ENCODE assay signal across 20 cellular contexts in genomic region chr17:79538291-79538690, GRCh38.
DNase-seq lines count a peak whose midpoint lies in the region; ATAC-seq, FAIRE-seq and TF ChIP-seq lines count a peak whose summit lies in the region.
"Had no signal": no experiment of that assay in that cellular context is flagged by ENCODE, and none has a peak within 500 bp of the region (broad histone marks: within the 10 kb centered on the region; RNA-seq: fewer than 3 reads in every experiment).

No MANE protein-coding gene starts in this region.

- POLR2A ChIA-PET in activated CD8-positive, alpha-beta T cell treated with anti-CD3 and anti-CD28 coated beads, Interleukin-2, amount 10 ng/mL, durations not matched to agents 7 days and 5 days (lab: Charles Lee), result no interaction called here
- POLR2A ChIA-PET in activated CD8-positive, alpha-beta T cell treated with anti-CD3 and anti-CD28 coated beads for 36 hours (lab: Charles Lee), result no interaction called here

- H3K27ac ChIP-seq in kidney (ENCODE audit: low read depth in 2 of 2, low read length in 2 of 2) (no peak overlapping the region), osteoblast (ENCODE audit: low read depth, low read length) (no peak overlapping the region), aorta (ENCODE audit: low read depth in 1 of 2, low read length in 2 of 2) (no peak overlapping the region), GM23248 (no peak overlapping the region)
- H3K27ac ChIP-seq: 22Rv1 had no signal

- no peak for FAIRE-seq in kidney (lab: Jason Lieb, UNC)
- FAIRE-seq: A204.1, G401.6, H1 had no signal

- no peak for ATAC-seq in activated CD8-positive, alpha-beta T cell treated with anti-CD3 and anti-CD28 coated beads, Interleukin-2, amount 10 ng/mL, durations not matched to agents 7 days and 5 days
- no peak for ATAC-seq in activated CD8-positive, alpha-beta T cell treated with anti-CD3 and anti-CD28 coated beads for 36 hours
- ATAC-seq in aorta (ENCODE audit: low FRiP score), result no peak
- no peak for ATAC-seq in HG02623 (IDR thresholded peaks at IDR 0.05; ENCODE audit: unreplicated experiment)

- H3K79me2 ChIP-seq in osteoblast (ENCODE audit: insufficient read depth, low read length), result no peaks in the 10 kb centered on the region
- no peaks in the 10 kb centered on the region for H3K79me2 ChIP-seq in GM23248 (ENCODE audit: insufficient read depth)

- no peaks in the 10 kb centered on the region for H3F3A ChIP-seq in GM23248 (ENCODE audit: insufficient read depth)

- H3K4me2 ChIP-seq in osteoblast (ENCODE audit: insufficient read depth, low read length), result no peak overlapping the region
- no peak overlapping the region for H3K4me2 ChIP-seq in GM23248 (ENCODE audit: unreplicated experiment)

- H3K9me3 ChIP-seq in kidney (ENCODE audit: control insufficient read depth in 1 of 2, low read length in 2 of 2), result no peaks in the 10 kb centered on the region
- H3K9me3 ChIP-seq in osteoblast (ENCODE audit: low read depth, low read length), result no peaks in the 10 kb centered on the region
- H3K9me3 ChIP-seq in aorta (ENCODE audit: control insufficient read depth, low read length), result no peaks in the 10 kb centered on the region
- H3K9me3 ChIP-seq in GM23248 (ENCODE audit: low read depth), result no peaks in the 10 kb centered on the region

- no peak overlapping the region for H3K4me3 Mint-ChIP-seq in activated CD8-positive, alpha-beta T cell treated with anti-CD3 and anti-CD28 coated beads, Interleukin-2, amount 10 ng/mL, durations not matched to agents 7 days and 5 days
- H3K4me3 Mint-ChIP-seq in activated CD8-positive, alpha-beta T cell treated with anti-CD3 and anti-CD28 coated beads for 36 hours, result no peak overlapping the region
- H3K4me3 Mint-ChIP-seq: B cell; CD4-positive, alpha-beta memory T cell had no signal

- no peaks in the 10 kb centered on the region for H3K9me2 ChIP-seq in GM23248 (ENCODE audit: insufficient read depth)

- H3K4me1 ChIP-seq in kidney (ENCODE audit: control insufficient read depth in 1 of 2, insufficient read depth in 1 of 2, low read depth in 1 of 2, low read length in 2 of 2) (no peaks in the 10 kb centered on the region), osteoblast (ENCODE audit: insufficient read depth, low read length) (no peaks in the 10 kb centered on the region), aorta (ENCODE audit: control insufficient read depth in 1 of 2, insufficient read depth in 2 of 2, low read length in 2 of 2) (no peaks in the 10 kb centered on the region), GM23248 (ENCODE audit: insufficient read depth) (no peaks in the 10 kb centered on the region)

- peak overlapping the region; percentile 18 for H3K27ac Mint-ChIP-seq in activated CD8-positive, alpha-beta T cell treated with anti-CD3 and anti-CD28 coated beads, Interleukin-2, amount 10 ng/mL, durations not matched to agents 7 days and 5 days
- no peak overlapping the region for H3K27ac Mint-ChIP-seq in activated CD8-positive, alpha-beta T cell treated with anti-CD3 and anti-CD28 coated beads for 36 hours
- H3K27ac Mint-ChIP-seq: B cell had no signal

- H3K36me3 ChIP-seq in kidney (ENCODE audit: control insufficient read depth in 1 of 2, insufficient read depth in 2 of 2, low read length in 2 of 2) (no peaks in the 10 kb centered on the region), osteoblast (ENCODE audit: insufficient read depth, low read length) (no peaks in the 10 kb centered on the region), aorta (ENCODE audit: control insufficient read depth in 1 of 2, insufficient read depth in 2 of 2, low read length in 1 of 2) (no peaks in the 10 kb centered on the region), GM23248 (ENCODE audit: low read depth) (no peaks in the 10 kb centered on the region)

- no peaks in the 10 kb centered on the region for H3K36me3 Mint-ChIP-seq in activated CD8-positive, alpha-beta T cell treated with anti-CD3 and anti-CD28 coated beads, Interleukin-2, amount 10 ng/mL, durations not matched to agents 7 days and 5 days (ENCODE audit: low read depth)
- no peaks in the 10 kb centered on the region for H3K36me3 Mint-ChIP-seq in activated CD8-positive, alpha-beta T cell treated with anti-CD3 and anti-CD28 coated beads for 36 hours (ENCODE audit: low read depth)
- H3K36me3 Mint-ChIP-seq: CD4-positive, alpha-beta memory T cell had no signal

- CTCF ChIA-PET in activated CD8-positive, alpha-beta T cell treated with anti-CD3 and anti-CD28 coated beads, Interleukin-2, amount 10 ng/mL, durations not matched to agents 7 days and 5 days (lab: Charles Lee), result no interaction called here
- CTCF ChIA-PET in activated CD8-positive, alpha-beta T cell treated with anti-CD3 and anti-CD28 coated beads for 36 hours (lab: Charles Lee), result no interaction called here

- H3K4me1 Mint-ChIP-seq in activated CD8-positive, alpha-beta T cell treated with anti-CD3 and anti-CD28 coated beads, Interleukin-2, amount 10 ng/mL, durations not matched to agents 7 days and 5 days (ENCODE audit: low read depth), result no peaks in the 10 kb centered on the region
- no peaks in the 10 kb centered on the region for H3K4me1 Mint-ChIP-seq in activated CD8-positive, alpha-beta T cell treated with anti-CD3 and anti-CD28 coated beads for 36 hours (ENCODE audit: low read depth)
- H3K4me1 Mint-ChIP-seq: B cell; CD4-positive, alpha-beta memory T cell had no signal

- intact Hi-C loops in activated CD8-positive, alpha-beta T cell treated with anti-CD3 and anti-CD28 coated beads for 36 hours (cut with micrococcal nuclease), result no loop called here
- intact Hi-C loops in kidney (cut with DNase I) (no loop called here), aorta (cut with DNase I) (no loop called here)

- DNase-seq in activated CD8-positive, alpha-beta T cell treated with anti-CD3 and anti-CD28 coated beads, Interleukin-2, amount 10 ng/mL, durations not matched to agents 7 days and 5 days, result no peak
- no peak for DNase-seq in activated CD8-positive, alpha-beta T cell treated with anti-CD3 and anti-CD28 coated beads for 36 hours
- DNase-seq in kidney (peak; percentile 15), osteoblast (ENCODE audit: insufficient read length, low spot score, missing footprints) (peak; percentile 59), aorta (peak; percentile 14 to 19), GM23248 (no peak), NCI-H1694 treated with DMSO at 0.1 percent for 48 hours (lab: John Stamatoyannopoulos, UW) (no peak)
- DNase-seq: C1 segment of cervical spinal cord; CD4-positive, alpha-beta memory T cell; COR-L47; DMS153; DND-41; H7; HCEC 1CT had no signal

- H3K27me3 Mint-ChIP-seq in activated CD8-positive, alpha-beta T cell treated with anti-CD3 and anti-CD28 coated beads, Interleukin-2, amount 10 ng/mL, durations not matched to agents 7 days and 5 days (ENCODE audit: low read depth), result no peaks in the 10 kb centered on the region
- no peaks in the 10 kb centered on the region for H3K27me3 Mint-ChIP-seq in activated CD8-positive, alpha-beta T cell treated with anti-CD3 and anti-CD28 coated beads for 36 hours

- WGBS in aorta, 2 donors, result 87 to 91% methylated on average over 6 of the region's 6 CpGs
- WGBS in GM23248 (ENCODE audit: low coverage in 1 of 2, low lambda C conversion rate in 2 of 2, missing lambda C conversion rate in 2 of 2), 2 experiments, result 53 to 58% methylated on average over 6 of the region's 6 CpGs

- H3K4me3 ChIP-seq in kidney (ENCODE audit: low read length in 2 of 2) (no peak overlapping the region), osteoblast (ENCODE audit: insufficient read depth, low read length) (no peak overlapping the region), aorta (ENCODE audit: low read length in 2 of 2) (no peak overlapping the region), GM23248 (no peak overlapping the region)

- H4K20me1 ChIP-seq in osteoblast (ENCODE audit: insufficient read depth, low read length), result no peaks in the 10 kb centered on the region
- H4K20me1 ChIP-seq in GM23248 (ENCODE audit: insufficient read depth), result no peaks in the 10 kb centered on the region

- H2AFZ ChIP-seq in osteoblast (ENCODE audit: low read length) (no peak overlapping the region), GM23248 (no peak overlapping the region)

- in situ Hi-C loops in GM23248 (cut with MboI), result no loop called here

- H3K9me3 Mint-ChIP-seq in activated CD8-positive, alpha-beta T cell treated with anti-CD3 and anti-CD28 coated beads, Interleukin-2, amount 10 ng/mL, durations not matched to agents 7 days and 5 days (ENCODE audit: insufficient read depth), result no peaks in the 10 kb centered on the region
- H3K9me3 Mint-ChIP-seq in activated CD8-positive, alpha-beta T cell treated with anti-CD3 and anti-CD28 coated beads for 36 hours, result no peaks in the 10 kb centered on the region
- H3K9me3 Mint-ChIP-seq: CD4-positive, alpha-beta memory T cell had no signal

- H3K9ac ChIP-seq in kidney (ENCODE audit: low read length in 2 of 2) (no peak overlapping the region), GM23248 (no peak overlapping the region)

- H3K27me3 ChIP-seq in osteoblast (ENCODE audit: insufficient read depth, low read length) (peaks cover 4% of the 10 kb centered on the region), aorta (ENCODE audit: control insufficient read depth in 1 of 2, insufficient read depth in 2 of 2, low read length in 1 of 2) (no peaks in the 10 kb centered on the region), GM23248 (replicated peaks; ENCODE audit: insufficient read depth) (no peaks in the 10 kb centered on the region)

- TF ChIP-seq CTCF in activated CD8-positive, alpha-beta T cell treated with anti-CD3 and anti-CD28 coated beads for 36 hours (IDR thresholded peaks at IDR 0.05), result no peak
- no peak for TF ChIP-seq CTCF in kidney (IDR thresholded peaks at IDR 0.05; ENCODE audit: borderline replicate concordance, extremely low read depth, insufficient read depth)
- TF ChIP-seq CTCF in osteoblast (IDR thresholded peaks at IDR 0.05; ENCODE audit: extremely low read depth, low read depth, low read length), result no peak

Comparison
In these comparisons a context has a peak if more than half of its experiments do, and no peak if none do; other contexts are left out.
1. DNase-seq: peak in kidney (single experiment), osteoblast (single experiment) and aorta (2 of 2); none in activated CD8-positive, alpha-beta T cell treated with anti-CD3 and anti-CD28 coated beads, Interleukin-2, amount 10 ng/mL, durations not matched to agents 7 days and 5 days (single experiment), activated CD8-positive, alpha-beta T cell treated with anti-CD3 and anti-CD28 coated beads for 36 hours (single experiment), GM23248 (single experiment) and NCI-H1694 treated with DMSO at 0.1 percent for 48 hours (single experiment).